ENCODE assay signal across 23 cellular contexts in the genomic region with DNA sequence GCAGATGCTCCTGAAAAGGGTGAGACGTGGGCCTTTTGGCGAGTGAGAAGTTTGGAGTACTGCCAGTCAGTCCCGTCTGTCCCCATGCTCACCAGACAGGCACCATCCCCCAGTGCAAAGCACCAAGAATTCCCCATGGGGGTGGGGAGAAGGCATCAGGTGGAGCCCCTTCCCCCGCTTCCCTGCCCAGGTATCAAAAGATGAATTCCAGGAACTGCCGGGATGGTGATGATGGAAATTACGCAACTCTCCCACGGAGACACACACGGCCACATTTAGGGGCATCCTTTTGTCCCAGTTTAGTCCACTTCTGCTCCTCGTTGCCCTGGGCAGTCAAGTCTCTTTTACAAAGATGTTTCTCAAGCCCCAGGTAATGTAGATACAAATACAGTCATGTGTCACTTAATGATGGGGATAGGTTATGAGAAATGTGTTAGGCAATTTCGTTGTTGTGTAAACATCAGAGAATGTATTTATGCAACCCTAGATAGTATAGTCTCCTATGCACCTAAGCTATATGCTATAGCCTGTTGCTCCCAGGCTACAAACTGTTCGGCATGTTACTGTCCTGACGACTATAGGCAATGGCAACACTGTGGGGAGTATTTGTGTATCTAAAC.
"Had no signal": no experiment of that assay in that cellular context is flagged by ENCODE, and none has a peak within 500 bp of the region (broad histone marks: within the 10 kb centered on the region; RNA-seq: fewer than 3 reads in every experiment).

No MANE protein-coding gene starts in this region.

- H2AFZ ChIP-seq: hepatocyte, neural progenitor cell had no signal

- H3K4me3 ChIP-seq: colonic mucosa, esophagus muscularis mucosa, gastroesophageal sphincter, heart left ventricle, hepatocyte, neural progenitor cell, prostate gland, right atrium auricular region, sigmoid colon, stomach, thyroid gland had no signal

- ATAC-seq: foreskin keratinocyte; gastroesophageal sphincter; heart left ventricle; left lobe of liver; naive thymus-derived CD4-positive, alpha-beta T cell; stimulated activated effector memory CD8-positive, alpha-beta T cell treated with anti-CD3 and anti-CD28 coated beads, Interleukin-12 subunit alpha, Interleukin-12 subunit beta, amount 100 ng/mL, for 72 hours had no signal

- FAIRE-seq: kidney had no signal

- H3K27me3 ChIP-seq: colonic mucosa, foreskin keratinocyte, heart left ventricle, hepatocyte, neural progenitor cell, right atrium auricular region, sigmoid colon, thyroid gland had no signal

- H3K4me1 ChIP-seq: colonic mucosa, foreskin keratinocyte, neural progenitor cell, prostate gland, right atrium auricular region, thyroid gland had no signal

- H3K9ac ChIP-seq: neural progenitor cell had no signal

- H3K36me3 ChIP-seq: colonic mucosa, esophagus muscularis mucosa, gastroesophageal sphincter, heart left ventricle, neural progenitor cell, prostate gland, right atrium auricular region, sigmoid colon, stomach, thyroid gland had no signal

- H3K27ac ChIP-seq: colonic mucosa, esophagus muscularis mucosa, foreskin keratinocyte, gastroesophageal sphincter, hepatocyte, neural progenitor cell, prostate gland, sigmoid colon, stomach, thyroid gland had no signal

- H3K4me2 ChIP-seq: hepatocyte, neural progenitor cell had no signal

- DNase-seq: colonic mucosa; effector CD8-positive, alpha-beta T cell; endodermal cell; foreskin keratinocyte; heart left ventricle; kidney; mesendoderm; midbrain; naive thymus-derived CD4-positive, alpha-beta T cell; sigmoid colon; stimulated activated CD4-positive, alpha-beta T cell treated with anti-CD3 and anti-CD28 coated beads, Interleukin-2, amount 100 ng/mL, for 24 hours; stimulated activated CD4-positive, alpha-beta T cell treated with anti-CD3 and anti-CD28 coated beads, Interleukin-4, amount 100 ng/mL, for 24 hours; stimulated activated naive CD4-positive, alpha-beta T cell treated with Interleukin-2 at 50 U/mL for 16 hours; stomach; thyroid gland had no signal

- H3K79me2 ChIP-seq: hepatocyte had no signal

- H3K9me3 ChIP-seq: colonic mucosa, esophagus muscularis mucosa, gastroesophageal sphincter, heart left ventricle, prostate gland, right atrium auricular region, sigmoid colon, stomach, thyroid gland had no signal
